Comparison of ENCODE assay signal across 10 cellular contexts in the genomic region with DNA sequence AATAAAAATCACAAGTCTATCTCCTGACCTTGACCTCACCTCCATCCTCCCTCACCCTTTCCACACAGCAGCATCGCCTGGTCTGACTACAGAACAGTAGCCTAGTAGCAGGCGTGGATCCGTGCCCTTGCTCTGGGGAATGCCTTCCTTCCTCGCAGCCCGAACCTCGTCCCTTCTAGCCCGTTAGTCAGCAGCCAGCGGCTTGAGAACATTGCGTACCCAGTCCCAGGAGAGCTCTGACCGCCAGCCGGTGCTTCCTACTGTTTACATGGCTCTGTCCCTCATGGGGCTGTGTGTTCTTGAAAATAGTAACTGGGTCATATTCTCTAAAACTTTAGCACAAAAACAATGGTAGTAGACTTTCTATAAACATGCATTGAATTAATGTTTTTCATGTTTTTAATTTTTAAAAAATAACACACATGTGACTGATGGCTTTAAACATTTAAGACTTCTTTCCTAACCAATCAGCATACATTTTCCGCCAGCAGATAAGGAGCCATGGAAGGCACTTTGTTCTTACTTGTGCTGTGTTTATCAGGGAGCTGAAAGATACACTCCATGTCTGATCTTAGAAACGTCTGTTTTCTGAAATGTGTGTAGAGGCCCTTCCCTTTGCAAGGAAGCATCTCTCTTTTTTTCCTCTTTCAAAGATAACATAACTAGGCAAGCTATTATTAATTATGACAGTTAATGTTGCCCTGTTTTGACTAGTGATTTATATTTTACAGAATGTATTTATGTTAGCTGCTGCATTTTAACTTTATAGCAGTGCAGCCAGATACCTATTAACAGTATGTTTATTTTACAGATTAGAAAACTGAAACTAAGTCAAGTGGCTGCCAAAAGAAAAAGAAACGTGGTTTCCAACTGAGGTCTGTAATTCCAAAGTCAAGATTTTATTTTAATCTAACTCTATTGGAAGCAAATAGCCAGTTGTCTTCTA.
DNase-seq lines count a peak whose midpoint lies in the region; ATAC-seq and TF ChIP-seq lines count a peak whose summit lies in the region.
"Had no signal": no experiment of that assay in that cellular context is flagged by ENCODE, and none has a peak within 500 bp of the region (broad histone marks: within the 10 kb centered on the region; RNA-seq: fewer than 3 reads in every experiment).

No MANE protein-coding gene starts in this region.

- peak; percentile 54; the same call in 2 of the 3 replicates for ATAC-seq in SK-N-SH treated with all-trans-retinoic acid at 6 μM for 48 hours
- no peak for ATAC-seq in GM18511 (IDR thresholded peaks at IDR 0.05; ENCODE audit: unreplicated experiment)
- no peak for ATAC-seq in HG02840 (IDR thresholded peaks at IDR 0.05; ENCODE audit: low FRiP score, unreplicated experiment)

- H3K27me3 ChIP-seq in muscle layer of duodenum (ENCODE audit: low read depth, low read length) (no peaks in the 10 kb centered on the region), transverse colon (no peaks in the 10 kb centered on the region)

- WGBS in transverse colon (ENCODE audit: low coverage in 1 of 2), 2 donors: 56 to 57% methylated on average over 11 to 14 of the region's 14 CpGs

- TF ChIP-seq POLR2A in transverse colon (IDR thresholded peaks at IDR 0.05): no peak

- peak; percentile 95 for TF ChIP-seq EP300 in transverse colon (IDR thresholded peaks at IDR 0.05; ENCODE audit: low read depth)

- in situ Hi-C loops in transverse colon (cut with MboI; ENCODE audit: low pct_ligation_motif_present in 1 of 4, low pct_unique_long_range_greater_than_20kb in 1 of 4, low sequenced_read_pairs in 3 of 4): no loop called here

- no peak for TF ChIP-seq CTCF in fibroblast of the aortic adventitia (IDR thresholded peaks at IDR 0.05; ENCODE audit: insufficient read depth, low read length)
- TF ChIP-seq CTCF in transverse colon (IDR thresholded peaks at IDR 0.05): no peak

- DNase-seq in fibroblast of the aortic adventitia (ENCODE audit: low read depth): peak; percentile 66
- DNase-seq in transverse colon: peak; percentile 74
- DNase-seq in NCI-H128 (lab: John Stamatoyannopoulos, UW; ENCODE audit: unreplicated experiment): no peak
- no peak for DNase-seq in HEK293T (ENCODE audit: extremely low spot score)
- DNase-seq: MM.1S, SHP77 treated with DMSO at 0.1 percent for 48 hours had no signal

- H3K27ac ChIP-seq in muscle layer of duodenum (ENCODE audit: low read length) (peak overlapping the region; percentile 62), transverse colon (peak overlapping the region; percentile 57 to 84 (median 79))

- H3K9me3 ChIP-seq in muscle layer of duodenum (ENCODE audit: control insufficient read depth in 1 of 2, low read length in 2 of 2): no peaks in the 10 kb centered on the region
- H3K9me3 ChIP-seq in transverse colon: no peaks in the 10 kb centered on the region

- H3K4me1 ChIP-seq in muscle layer of duodenum (ENCODE audit: control insufficient read depth in 1 of 2, insufficient read depth in 2 of 2, low read length in 2 of 2) (peaks cover 0 to 13% of the 10 kb centered on the region in 2 donors), transverse colon (peaks cover 0 to 20% (median 3%) of the 10 kb centered on the region in 4 donors)

- H3K36me3 ChIP-seq in muscle layer of duodenum (ENCODE audit: control insufficient read depth in 1 of 2, insufficient read depth in 2 of 2, low read length in 2 of 2) (no peaks in the 10 kb centered on the region), transverse colon (no peaks in the 10 kb centered on the region)

- intact Hi-C loops in transverse colon (cut with DNase I; ENCODE audit: low total_unique reads): no loop called here

- CTCF ChIA-PET in HEK293T (lab: Yijun Ruan, JAX): interaction anchor here (0.6 kb wide), 2 partner anchors 9 to 115 kb away, joined by 3 read pairs; no protein-coding TSS in a partner anchor

- POLR2A ChIA-PET in HEK293T (lab: Yijun Ruan, JAX): no interaction called here

- H3K4me3 ChIP-seq in fibroblast of the aortic adventitia (ENCODE audit: low read depth, low read length) (no peak overlapping the region), muscle layer of duodenum (ENCODE audit: low read depth in 1 of 2, low read length in 2 of 2) (no peak overlapping the region), transverse colon (no peak overlapping the region)

TF ChIP-seq in SK-N-SH treated with all-trans-retinoic acid at 6 μM for 48 hours, 23 proteins besides CTCF, POLR2A, EP300 and RAD21:
- TF ChIP-seq, protein P1, sequence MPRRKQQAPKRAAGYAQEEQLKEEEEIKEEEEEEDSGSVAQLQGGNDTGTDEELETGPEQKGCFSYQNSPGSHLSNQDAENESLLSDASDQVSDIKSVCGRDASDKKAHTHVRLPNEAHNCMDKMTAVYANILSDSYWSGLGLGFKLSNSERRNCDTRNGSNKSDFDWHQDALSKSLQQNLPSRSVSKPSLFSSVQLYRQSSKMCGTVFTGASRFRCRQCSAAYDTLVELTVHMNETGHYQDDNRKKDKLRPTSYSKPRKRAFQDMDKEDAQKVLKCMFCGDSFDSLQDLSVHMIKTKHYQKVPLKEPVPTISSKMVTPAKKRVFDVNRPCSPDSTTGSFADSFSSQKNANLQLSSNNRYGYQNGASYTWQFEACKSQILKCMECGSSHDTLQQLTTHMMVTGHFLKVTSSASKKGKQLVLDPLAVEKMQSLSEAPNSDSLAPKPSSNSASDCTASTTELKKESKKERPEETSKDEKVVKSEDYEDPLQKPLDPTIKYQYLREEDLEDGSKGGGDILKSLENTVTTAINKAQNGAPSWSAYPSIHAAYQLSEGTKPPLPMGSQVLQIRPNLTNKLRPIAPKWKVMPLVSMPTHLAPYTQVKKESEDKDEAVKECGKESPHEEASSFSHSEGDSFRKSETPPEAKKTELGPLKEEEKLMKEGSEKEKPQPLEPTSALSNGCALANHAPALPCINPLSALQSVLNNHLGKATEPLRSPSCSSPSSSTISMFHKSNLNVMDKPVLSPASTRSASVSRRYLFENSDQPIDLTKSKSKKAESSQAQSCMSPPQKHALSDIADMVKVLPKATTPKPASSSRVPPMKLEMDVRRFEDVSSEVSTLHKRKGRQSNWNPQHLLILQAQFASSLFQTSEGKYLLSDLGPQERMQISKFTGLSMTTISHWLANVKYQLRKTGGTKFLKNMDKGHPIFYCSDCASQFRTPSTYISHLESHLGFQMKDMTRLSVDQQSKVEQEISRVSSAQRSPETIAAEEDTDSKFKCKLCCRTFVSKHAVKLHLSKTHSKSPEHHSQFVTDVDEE (CRISPR knock-in tag; IDR thresholded peaks at IDR 0.05): peak; percentile 88
- peak; percentile 95 for TF ChIP-seq ISL1 (CRISPR knock-in tag; IDR thresholded peaks at IDR 0.05)
- no peak for TF ChIP-seq BACH2 (CRISPR knock-in tag; IDR thresholded peaks at IDR 0.05; ENCODE audit: borderline replicate concordance)
- TF ChIP-seq ZFP3 (CRISPR knock-in tag; IDR thresholded peaks at IDR 0.05): no peak
- peak; percentile 42; the same call in 1 of the 2 replicates for TF ChIP-seq TOX (CRISPR knock-in tag; IDR thresholded peaks at IDR 0.05; ENCODE audit: borderline replicate concordance)
- TF ChIP-seq TCF4 (CRISPR knock-in tag; IDR thresholded peaks at IDR 0.05; ENCODE audit: borderline replicate concordance): 0 out of 2 replicates have a peak, but pooled peaks have one; percentile 27

TF ChIP-seq in HEK293T, 16 proteins besides CTCF, POLR2A, EP300 and RAD21:
- TF ChIP-seq ZNF384 (IDR thresholded peaks at IDR 0.05): no peak
- TF ChIP-seq FOXM1 (IDR thresholded peaks at IDR 0.05; ENCODE audit: borderline replicate concordance): no peak
- no peak for TF ChIP-seq SP1 (IDR thresholded peaks at IDR 0.05)
- TF ChIP-seq L3MBTL2 (conservative IDR thresholded peaks at IDR 0.05): no peak
- TF ChIP-seq, protein P2, sequence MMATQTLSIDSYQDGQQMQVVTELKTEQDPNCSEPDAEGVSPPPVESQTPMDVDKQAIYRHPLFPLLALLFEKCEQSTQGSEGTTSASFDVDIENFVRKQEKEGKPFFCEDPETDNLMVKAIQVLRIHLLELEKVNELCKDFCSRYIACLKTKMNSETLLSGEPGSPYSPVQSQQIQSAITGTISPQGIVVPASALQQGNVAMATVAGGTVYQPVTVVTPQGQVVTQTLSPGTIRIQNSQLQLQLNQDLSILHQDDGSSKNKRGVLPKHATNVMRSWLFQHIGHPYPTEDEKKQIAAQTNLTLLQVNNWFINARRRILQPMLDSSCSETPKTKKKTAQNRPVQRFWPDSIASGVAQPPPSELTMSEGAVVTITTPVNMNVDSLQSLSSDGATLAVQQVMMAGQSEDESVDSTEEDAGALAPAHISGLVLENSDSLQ (IDR thresholded peaks at IDR 0.05): no peak
- no peak for TF ChIP-seq SUZ12 (IDR thresholded peaks at IDR 0.05)
- no peak for TF ChIP-seq ELF4 (IDR thresholded peaks at IDR 0.05)

Comparison
In these comparisons a context has a peak if more than half of its experiments do, and no peak if none do; other contexts are left out.
1. DNase-seq: peak in fibroblast of the aortic adventitia (single experiment) and transverse colon (single experiment); none in NCI-H128 (single experiment) and HEK293T (single experiment).